Comparison of ENCODE assay signal across 6 cellular contexts in genomic region chr11:77908835-77909234, GRCh38.
"Had no signal": no experiment of that assay in that cellular context is flagged by ENCODE, and none has a peak within 500 bp of the region (broad histone marks: within the 10 kb centered on the region; RNA-seq: fewer than 3 reads in every experiment).

No MANE protein-coding gene starts in this region.

- H2AFZ ChIP-seq: GM23338 had no signal

- DNase-seq: H7, IMR-90 had no signal

- H3K4me2 ChIP-seq: GM23338 had no signal

- ATAC-seq: GM23338, HCT116, K562 had no signal

- H3K9me3 ChIP-seq: HAP-1 had no signal

- H3K4me3 ChIP-seq: GM23338, HAP-1, K562 had no signal

- H3K4me1 ChIP-seq: HAP-1 had no signal
